In genomic region chr13:97880298-97880675, GRCh38 we compare ENCODE assay signal across 25 cellular contexts.
A peak's percentile ranks its signal among the peaks of the same experiment; 100 is the strongest.
DNase-seq lines count a peak whose midpoint lies in the region; ATAC-seq and TF ChIP-seq lines count a peak whose summit lies in the region.
"Had no signal": no experiment of that assay in that cellular context is flagged by ENCODE, and none has a peak within 500 bp of the region (broad histone marks: within the 10 kb centered on the region; RNA-seq: fewer than 3 reads in every experiment).

No MANE protein-coding gene starts in this region.

- peaks cover 13% of the 10 kb centered on the region for H3K4me1 ChIP-seq in RWPE2 (ENCODE audit: insufficient read depth, poor library complexity, severe bottlenecking)
- H3K4me1 ChIP-seq: stomach, transverse colon had no signal

- H3K9me3 ChIP-seq in RWPE2 (ENCODE audit: severe bottlenecking), result no peaks in the 10 kb centered on the region
- H3K9me3 ChIP-seq: ovary, stomach, transverse colon had no signal

- H3K27ac Mint-ChIP-seq in Calu3 (ENCODE audit: unreplicated experiment), result no peak overlapping the region
- H3K27ac Mint-ChIP-seq: activated CD4-positive, alpha-beta T cell treated with anti-CD3 and anti-CD28 coated beads, Interleukin-2, amount 10 ng/mL, durations not matched to agents 7 days and 5 days; activated naive CD8-positive, alpha-beta T cell treated with anti-CD3 and anti-CD28 coated beads, Interleukin-2, amount 50 U/mL, for 24 hours; natural killer cell; T-helper 2 cell treated with Interferon-gamma antibody and Interleukin-4, amounts not matched to agents 5 μg/mL and 100 μg/mL, for 36 hours had no signal

- peaks cover 26% of the 10 kb centered on the region for H3K27me3 Mint-ChIP-seq in Calu3 (ENCODE audit: unreplicated experiment)
- H3K27me3 Mint-ChIP-seq: CD4-positive, CD25-positive, alpha-beta regulatory T cell had no signal

- no peaks in the 10 kb centered on the region for H3K36me3 ChIP-seq in RWPE2 (ENCODE audit: low read depth)
- H3K36me3 ChIP-seq: ovary, stomach, transverse colon had no signal

- BruUV-seq in Calu3 (replicated peaks; lab: Mats Ljungman, UMichigan), result no TSS peak

- DNase-seq in AG09309 (ENCODE audit: low read depth) (peak; percentile 50), RWPE2 (ENCODE audit: low spot score) (no peak), epithelial cell of prostate (ENCODE audit: low read depth, low spot score) (no peak), skeletal muscle cell (ENCODE audit: low read depth) (no peak), Calu3 (no peak), AG08396 (ENCODE audit: low spot score) (no peak), nucleus accumbens (lab: John Stamatoyannopoulos, UW) (no peak)
- DNase-seq: activated CD4-positive, alpha-beta T cell treated with anti-CD3 and anti-CD28 coated beads, Interleukin-2, amount 10 ng/mL, durations not matched to agents 7 days and 5 days; activated gamma-delta T cell treated with Interleukin-2 at 50 U/mL for 16 hours; activated naive CD8-positive, alpha-beta T cell treated with anti-CD3 and anti-CD28 coated beads, Interleukin-2, amount 50 U/mL, for 24 hours; activated T-cell treated with anti-CD3 and anti-CD28 coated beads, Interleukin-2, amount 50 U/mL, for 4 hours; CD4-positive, CD25-positive, alpha-beta regulatory T cell; left ventricle myocardium superior; natural killer cell; NCI-H1105; NCI-H2081; NCI-H345; ovary; stimulated activated CD4-positive, alpha-beta T cell treated with anti-CD3 and anti-CD28 coated beads, Interleukin-2, amount 100 ng/mL, for 24 hours; stomach; transverse colon had no signal

- peak overlapping the region; percentile 90 for H3K27ac ChIP-seq in RWPE2 (ENCODE audit: poor library complexity, severe bottlenecking)
- peak overlapping the region; percentile 58 for H3K27ac ChIP-seq in epithelial cell of prostate
- H3K27ac ChIP-seq: ovary, stomach, transverse colon had no signal

- intact Hi-C loops in Calu3 (cut with micrococcal nuclease; ENCODE audit: unreplicated experiment), result no loop called here

- H3K4me3 ChIP-seq in AG09309 (ENCODE audit: control insufficient read depth, low read depth, low read length) (peak overlapping the region; percentile 13), RWPE2 (ENCODE audit: severe bottlenecking) (no peak overlapping the region), skeletal muscle cell (ENCODE audit: low read depth, low read length) (peak overlapping the region; percentile 2)
- H3K4me3 ChIP-seq: GM12878, ovary, stomach, transverse colon had no signal

- no peaks in the 10 kb centered on the region for H3K4me1 Mint-ChIP-seq in Calu3 (ENCODE audit: low read depth, unreplicated experiment)
- H3K4me1 Mint-ChIP-seq: activated CD4-positive, alpha-beta T cell treated with anti-CD3 and anti-CD28 coated beads, Interleukin-2, amount 10 ng/mL, durations not matched to agents 7 days and 5 days; activated naive CD8-positive, alpha-beta T cell treated with anti-CD3 and anti-CD28 coated beads, Interleukin-2, amount 50 U/mL, for 24 hours; CD4-positive, CD25-positive, alpha-beta regulatory T cell; IgD-negative memory B cell; natural killer cell had no signal

- CTCF ChIA-PET in Calu3 (lab: Charles Lee), result no interaction called here

- no peaks in the 10 kb centered on the region for H3K27me3 ChIP-seq in RWPE2 (ENCODE audit: insufficient read depth, poor library complexity, severe bottlenecking)
- H3K27me3 ChIP-seq: ovary, stomach had no signal

- H3K9me3 Mint-ChIP-seq in Calu3 (ENCODE audit: low read depth, unreplicated experiment), result no peaks in the 10 kb centered on the region
- H3K9me3 Mint-ChIP-seq: activated CD4-positive, alpha-beta T cell treated with anti-CD3 and anti-CD28 coated beads, Interleukin-2, amount 10 ng/mL, durations not matched to agents 7 days and 5 days; activated naive CD8-positive, alpha-beta T cell treated with anti-CD3 and anti-CD28 coated beads, Interleukin-2, amount 50 U/mL, for 24 hours; activated T-cell treated with anti-CD3 and anti-CD28 coated beads, Interleukin-2, amount 50 U/mL, for 4 hours; T-helper 2 cell treated with Interferon-gamma antibody and Interleukin-4, amounts not matched to agents 5 μg/mL and 100 μg/mL, for 36 hours had no signal

- ATAC-seq in RWPE2 (ENCODE audit: low read depth) (no peak), HG03378 (IDR thresholded peaks at IDR 0.05; ENCODE audit: unreplicated experiment) (no peak)
- ATAC-seq: activated naive CD8-positive, alpha-beta T cell treated with anti-CD3 and anti-CD28 coated beads, Interleukin-2, amount 50 U/mL, for 24 hours; activated T-cell treated with anti-CD3 and anti-CD28 coated beads, Interleukin-2, amount 50 U/mL, for 4 hours; GM12878; natural killer cell had no signal

- H3K36me3 Mint-ChIP-seq in Calu3 (ENCODE audit: insufficient read depth, unreplicated experiment), result no peaks in the 10 kb centered on the region
- H3K36me3 Mint-ChIP-seq: CD4-positive, CD25-positive, alpha-beta regulatory T cell; IgD-negative memory B cell; natural killer cell had no signal

- H3K4me3 Mint-ChIP-seq in Calu3 (ENCODE audit: low read depth, unreplicated experiment), result no peak overlapping the region
- H3K4me3 Mint-ChIP-seq: activated CD4-positive, alpha-beta T cell treated with anti-CD3 and anti-CD28 coated beads, Interleukin-2, amount 10 ng/mL, durations not matched to agents 7 days and 5 days; activated naive CD8-positive, alpha-beta T cell treated with anti-CD3 and anti-CD28 coated beads, Interleukin-2, amount 50 U/mL, for 24 hours; activated T-cell treated with anti-CD3 and anti-CD28 coated beads, Interleukin-2, amount 50 U/mL, for 4 hours; CD4-positive, CD25-positive, alpha-beta regulatory T cell; IgD-negative memory B cell; natural killer cell; T-helper 2 cell treated with Interferon-gamma antibody and Interleukin-4, amounts not matched to agents 5 μg/mL and 100 μg/mL, for 36 hours had no signal

- TF ChIP-seq CTCF in AG09309 (IDR thresholded peaks at IDR 0.05; ENCODE audit: control insufficient read depth, insufficient read depth, low read depth, low read length, missing control alignments) (peak; percentile 1), RWPE2 (IDR thresholded peaks at IDR 0.05; ENCODE audit: poor library complexity, severe bottlenecking) (no peak), Calu3 (IDR thresholded peaks at IDR 0.05; ENCODE audit: unreplicated experiment) (no peak)
